24 cellular contexts compared by ENCODE assay signal in genomic region chr10:30074101-30074500, GRCh38.
"Had no signal": no experiment of that assay in that cellular context is flagged by ENCODE, and none has a peak within 500 bp of the region (broad histone marks: within the 10 kb centered on the region; RNA-seq: fewer than 3 reads in every experiment).

No MANE protein-coding gene starts in this region.

- H3K36me3 ChIP-seq: colonic mucosa, esophagus muscularis mucosa, esophagus squamous epithelium, gastrocnemius medialis, gastroesophageal sphincter, heart left ventricle, heart right ventricle had no signal

- H3K9me3 ChIP-seq: colonic mucosa, esophagus muscularis mucosa, esophagus squamous epithelium, gastrocnemius medialis, gastroesophageal sphincter, heart left ventricle, heart right ventricle had no signal

- H3K4me1 ChIP-seq: colonic mucosa, esophagus muscularis mucosa, esophagus squamous epithelium, foreskin keratinocyte, gastrocnemius medialis, gastroesophageal sphincter had no signal

- H3K27me3 ChIP-seq: colonic mucosa, esophagus muscularis mucosa, esophagus squamous epithelium, gastrocnemius medialis, gastroesophageal sphincter, heart left ventricle, hepatocyte had no signal

- H3K4me3 ChIP-seq: colonic mucosa, coronary artery, dorsolateral prefrontal cortex, esophagus muscularis mucosa, esophagus squamous epithelium, gastrocnemius medialis, gastroesophageal sphincter, heart left ventricle, heart right ventricle, hepatocyte had no signal

- H3K27ac ChIP-seq: colonic mucosa, coronary artery, dorsolateral prefrontal cortex, epithelial cell of prostate, esophagus muscularis mucosa, esophagus squamous epithelium, foreskin keratinocyte, gastrocnemius medialis, gastroesophageal sphincter, heart left ventricle, heart right ventricle, hepatocyte had no signal

- ATAC-seq: effector memory CD8-positive, alpha-beta T cell; esophagus mucosa; foreskin keratinocyte; gastrocnemius medialis; gastroesophageal sphincter; heart left ventricle; heart right ventricle had no signal

- DNase-seq: colonic mucosa; cortex of kidney; dermis blood vessel endothelial cell; dorsolateral prefrontal cortex; effector CD4-positive, alpha-beta T cell; effector CD8-positive, alpha-beta T cell; effector memory CD4-positive, alpha-beta T cell; effector memory CD8-positive, alpha-beta T cell; endodermal cell; erythroblast; esophagus squamous epithelium; foreskin fibroblast; foreskin keratinocyte; foreskin melanocyte; gastrocnemius medialis; glutamatergic neuron; heart left ventricle; heart right ventricle had no signal
